1 cellular context compared by ENCODE assay signal in the genomic region with DNA sequence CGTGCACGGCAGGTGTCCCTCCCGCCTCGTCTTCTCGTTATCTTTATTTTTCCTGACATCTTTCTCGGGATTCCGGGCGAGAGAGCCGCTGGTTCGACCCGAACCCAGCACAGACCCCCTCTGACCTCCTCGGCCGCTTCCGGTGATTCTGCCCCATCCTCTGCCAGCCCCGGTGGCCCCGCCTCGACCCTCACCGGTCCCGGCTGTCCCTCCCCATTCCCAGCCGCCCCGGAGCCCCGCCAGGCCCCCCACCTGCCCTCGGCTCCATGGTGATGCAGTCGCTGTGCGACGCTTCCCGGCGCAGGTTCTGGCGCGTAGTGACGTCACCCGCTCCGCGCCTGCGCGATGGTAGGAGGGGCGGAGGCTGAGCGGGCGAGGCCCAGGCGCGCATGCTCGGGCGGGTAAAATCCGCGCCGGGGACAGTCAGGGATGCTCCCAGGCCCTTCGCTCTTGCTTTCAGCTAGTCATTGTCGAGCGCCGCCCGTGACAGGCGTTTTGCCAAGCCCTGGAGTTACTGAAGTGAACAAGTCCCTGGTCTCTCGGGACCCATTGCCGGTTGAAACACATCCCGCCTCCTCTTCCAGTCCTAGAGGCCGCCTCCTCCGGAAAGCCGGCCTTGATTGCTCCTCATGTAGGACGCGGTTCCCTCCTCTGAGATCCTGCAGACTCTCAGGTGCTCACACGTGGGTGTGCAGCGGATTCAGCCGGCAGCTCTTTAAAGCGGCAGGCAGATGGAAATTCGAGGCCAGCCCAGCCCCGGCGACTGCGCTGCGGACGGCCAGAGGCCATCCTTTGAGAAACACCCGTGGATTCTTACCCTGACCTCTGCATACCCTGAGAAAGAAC.
TF ChIP-seq lines count a peak whose summit lies in the region.

MTHFSD (minus strand) TSS at position 319 of the 846 bp plus-strand sequence; CDS start at position 268, 51 bp downstream.

TF ChIP-seq in K562, 482 proteins besides CTCF, POLR2A, EP300 and RAD21 (continued from another document and continues in another):
- TF ChIP-seq, protein P1, sequence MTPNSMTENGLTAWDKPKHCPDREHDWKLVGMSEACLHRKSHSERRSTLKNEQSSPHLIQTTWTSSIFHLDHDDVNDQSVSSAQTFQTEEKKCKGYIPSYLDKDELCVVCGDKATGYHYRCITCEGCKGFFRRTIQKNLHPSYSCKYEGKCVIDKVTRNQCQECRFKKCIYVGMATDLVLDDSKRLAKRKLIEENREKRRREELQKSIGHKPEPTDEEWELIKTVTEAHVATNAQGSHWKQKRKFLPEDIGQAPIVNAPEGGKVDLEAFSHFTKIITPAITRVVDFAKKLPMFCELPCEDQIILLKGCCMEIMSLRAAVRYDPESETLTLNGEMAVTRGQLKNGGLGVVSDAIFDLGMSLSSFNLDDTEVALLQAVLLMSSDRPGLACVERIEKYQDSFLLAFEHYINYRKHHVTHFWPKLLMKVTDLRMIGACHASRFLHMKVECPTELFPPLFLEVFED (CRISPR knock-in tag; conservative IDR thresholded peaks at IDR 0.05) = no peak
- TF ChIP-seq PHF21A (IDR thresholded peaks at IDR 0.05; ENCODE audit: borderline replicate concordance, low read depth) (no peak), ZNF133 (CRISPR knock-in tag; IDR thresholded peaks at IDR 0.05) (no peak), RNF2 (IDR thresholded peaks at IDR 0.05) (no peak), ZSCAN29 (IDR thresholded peaks at IDR 0.05) (no peak), LEF1 (IDR thresholded peaks at IDR 0.05) (no peak), GTF3C2 (IDR thresholded peaks at IDR 0.05; ENCODE audit: borderline replicate concordance, extremely low read depth, insufficient read length) (peak; percentile 82), ZFP91 (CRISPR knock-in tag; IDR thresholded peaks at IDR 0.05) (no peak), ZSCAN32 (CRISPR knock-in tag; IDR thresholded peaks at IDR 0.05) (peak; percentile 17; the same call in 1 of the 2 replicates), NR3C1 (CRISPR knock-in tag; IDR thresholded peaks at IDR 0.05) (no peak), PHB2 (IDR thresholded peaks at IDR 0.05; ENCODE audit: low read depth) (no peak), SRSF9 (IDR thresholded peaks at IDR 0.05; ENCODE audit: borderline replicate concordance, low read depth, low read length) (no peak), RBM34 (IDR thresholded peaks at IDR 0.05; ENCODE audit: borderline replicate concordance, insufficient read depth, low read length) (no peak), GTF2E2 (tag; IDR thresholded peaks at IDR 0.05) (peak; percentile 57; the same call in 1 of the 2 replicates), HNRNPH1 (optimal IDR thresholded peaks at IDR 0.05; ENCODE audit: low read depth, low read length) (no peak), ETS2 (tag; IDR thresholded peaks at IDR 0.05; ENCODE audit: borderline replicate concordance, poor library complexity, severe bottlenecking) (no peak), HDAC6 (IDR thresholded peaks at IDR 0.05; ENCODE audit: low read depth, low read length) (no peak), NFXL1 (CRISPR knock-in tag; IDR thresholded peaks at IDR 0.05) (no peak)
- TF ChIP-seq, protein P2, sequence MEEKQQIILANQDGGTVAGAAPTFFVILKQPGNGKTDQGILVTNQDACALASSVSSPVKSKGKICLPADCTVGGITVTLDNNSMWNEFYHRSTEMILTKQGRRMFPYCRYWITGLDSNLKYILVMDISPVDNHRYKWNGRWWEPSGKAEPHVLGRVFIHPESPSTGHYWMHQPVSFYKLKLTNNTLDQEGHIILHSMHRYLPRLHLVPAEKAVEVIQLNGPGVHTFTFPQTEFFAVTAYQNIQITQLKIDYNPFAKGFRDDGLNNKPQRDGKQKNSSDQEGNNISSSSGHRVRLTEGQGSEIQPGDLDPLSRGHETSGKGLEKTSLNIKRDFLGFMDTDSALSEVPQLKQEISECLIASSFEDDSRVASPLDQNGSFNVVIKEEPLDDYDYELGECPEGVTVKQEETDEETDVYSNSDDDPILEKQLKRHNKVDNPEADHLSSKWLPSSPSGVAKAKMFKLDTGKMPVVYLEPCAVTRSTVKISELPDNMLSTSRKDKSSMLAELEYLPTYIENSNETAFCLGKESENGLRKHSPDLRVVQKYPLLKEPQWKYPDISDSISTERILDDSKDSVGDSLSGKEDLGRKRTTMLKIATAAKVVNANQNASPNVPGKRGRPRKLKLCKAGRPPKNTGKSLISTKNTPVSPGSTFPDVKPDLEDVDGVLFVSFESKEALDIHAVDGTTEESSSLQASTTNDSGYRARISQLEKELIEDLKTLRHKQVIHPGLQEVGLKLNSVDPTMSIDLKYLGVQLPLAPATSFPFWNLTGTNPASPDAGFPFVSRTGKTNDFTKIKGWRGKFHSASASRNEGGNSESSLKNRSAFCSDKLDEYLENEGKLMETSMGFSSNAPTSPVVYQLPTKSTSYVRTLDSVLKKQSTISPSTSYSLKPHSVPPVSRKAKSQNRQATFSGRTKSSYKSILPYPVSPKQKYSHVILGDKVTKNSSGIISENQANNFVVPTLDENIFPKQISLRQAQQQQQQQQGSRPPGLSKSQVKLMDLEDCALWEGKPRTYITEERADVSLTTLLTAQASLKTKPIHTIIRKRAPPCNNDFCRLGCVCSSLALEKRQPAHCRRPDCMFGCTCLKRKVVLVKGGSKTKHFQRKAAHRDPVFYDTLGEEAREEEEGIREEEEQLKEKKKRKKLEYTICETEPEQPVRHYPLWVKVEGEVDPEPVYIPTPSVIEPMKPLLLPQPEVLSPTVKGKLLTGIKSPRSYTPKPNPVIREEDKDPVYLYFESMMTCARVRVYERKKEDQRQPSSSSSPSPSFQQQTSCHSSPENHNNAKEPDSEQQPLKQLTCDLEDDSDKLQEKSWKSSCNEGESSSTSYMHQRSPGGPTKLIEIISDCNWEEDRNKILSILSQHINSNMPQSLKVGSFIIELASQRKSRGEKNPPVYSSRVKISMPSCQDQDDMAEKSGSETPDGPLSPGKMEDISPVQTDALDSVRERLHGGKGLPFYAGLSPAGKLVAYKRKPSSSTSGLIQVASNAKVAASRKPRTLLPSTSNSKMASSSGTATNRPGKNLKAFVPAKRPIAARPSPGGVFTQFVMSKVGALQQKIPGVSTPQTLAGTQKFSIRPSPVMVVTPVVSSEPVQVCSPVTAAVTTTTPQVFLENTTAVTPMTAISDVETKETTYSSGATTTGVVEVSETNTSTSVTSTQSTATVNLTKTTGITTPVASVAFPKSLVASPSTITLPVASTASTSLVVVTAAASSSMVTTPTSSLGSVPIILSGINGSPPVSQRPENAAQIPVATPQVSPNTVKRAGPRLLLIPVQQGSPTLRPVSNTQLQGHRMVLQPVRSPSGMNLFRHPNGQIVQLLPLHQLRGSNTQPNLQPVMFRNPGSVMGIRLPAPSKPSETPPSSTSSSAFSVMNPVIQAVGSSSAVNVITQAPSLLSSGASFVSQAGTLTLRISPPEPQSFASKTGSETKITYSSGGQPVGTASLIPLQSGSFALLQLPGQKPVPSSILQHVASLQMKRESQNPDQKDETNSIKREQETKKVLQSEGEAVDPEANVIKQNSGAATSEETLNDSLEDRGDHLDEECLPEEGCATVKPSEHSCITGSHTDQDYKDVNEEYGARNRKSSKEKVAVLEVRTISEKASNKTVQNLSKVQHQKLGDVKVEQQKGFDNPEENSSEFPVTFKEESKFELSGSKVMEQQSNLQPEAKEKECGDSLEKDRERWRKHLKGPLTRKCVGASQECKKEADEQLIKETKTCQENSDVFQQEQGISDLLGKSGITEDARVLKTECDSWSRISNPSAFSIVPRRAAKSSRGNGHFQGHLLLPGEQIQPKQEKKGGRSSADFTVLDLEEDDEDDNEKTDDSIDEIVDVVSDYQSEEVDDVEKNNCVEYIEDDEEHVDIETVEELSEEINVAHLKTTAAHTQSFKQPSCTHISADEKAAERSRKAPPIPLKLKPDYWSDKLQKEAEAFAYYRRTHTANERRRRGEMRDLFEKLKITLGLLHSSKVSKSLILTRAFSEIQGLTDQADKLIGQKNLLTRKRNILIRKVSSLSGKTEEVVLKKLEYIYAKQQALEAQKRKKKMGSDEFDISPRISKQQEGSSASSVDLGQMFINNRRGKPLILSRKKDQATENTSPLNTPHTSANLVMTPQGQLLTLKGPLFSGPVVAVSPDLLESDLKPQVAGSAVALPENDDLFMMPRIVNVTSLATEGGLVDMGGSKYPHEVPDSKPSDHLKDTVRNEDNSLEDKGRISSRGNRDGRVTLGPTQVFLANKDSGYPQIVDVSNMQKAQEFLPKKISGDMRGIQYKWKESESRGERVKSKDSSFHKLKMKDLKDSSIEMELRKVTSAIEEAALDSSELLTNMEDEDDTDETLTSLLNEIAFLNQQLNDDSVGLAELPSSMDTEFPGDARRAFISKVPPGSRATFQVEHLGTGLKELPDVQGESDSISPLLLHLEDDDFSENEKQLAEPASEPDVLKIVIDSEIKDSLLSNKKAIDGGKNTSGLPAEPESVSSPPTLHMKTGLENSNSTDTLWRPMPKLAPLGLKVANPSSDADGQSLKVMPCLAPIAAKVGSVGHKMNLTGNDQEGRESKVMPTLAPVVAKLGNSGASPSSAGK (IDR thresholded peaks at IDR 0.05) = peak; percentile 88
- TF ChIP-seq, protein P3, sequence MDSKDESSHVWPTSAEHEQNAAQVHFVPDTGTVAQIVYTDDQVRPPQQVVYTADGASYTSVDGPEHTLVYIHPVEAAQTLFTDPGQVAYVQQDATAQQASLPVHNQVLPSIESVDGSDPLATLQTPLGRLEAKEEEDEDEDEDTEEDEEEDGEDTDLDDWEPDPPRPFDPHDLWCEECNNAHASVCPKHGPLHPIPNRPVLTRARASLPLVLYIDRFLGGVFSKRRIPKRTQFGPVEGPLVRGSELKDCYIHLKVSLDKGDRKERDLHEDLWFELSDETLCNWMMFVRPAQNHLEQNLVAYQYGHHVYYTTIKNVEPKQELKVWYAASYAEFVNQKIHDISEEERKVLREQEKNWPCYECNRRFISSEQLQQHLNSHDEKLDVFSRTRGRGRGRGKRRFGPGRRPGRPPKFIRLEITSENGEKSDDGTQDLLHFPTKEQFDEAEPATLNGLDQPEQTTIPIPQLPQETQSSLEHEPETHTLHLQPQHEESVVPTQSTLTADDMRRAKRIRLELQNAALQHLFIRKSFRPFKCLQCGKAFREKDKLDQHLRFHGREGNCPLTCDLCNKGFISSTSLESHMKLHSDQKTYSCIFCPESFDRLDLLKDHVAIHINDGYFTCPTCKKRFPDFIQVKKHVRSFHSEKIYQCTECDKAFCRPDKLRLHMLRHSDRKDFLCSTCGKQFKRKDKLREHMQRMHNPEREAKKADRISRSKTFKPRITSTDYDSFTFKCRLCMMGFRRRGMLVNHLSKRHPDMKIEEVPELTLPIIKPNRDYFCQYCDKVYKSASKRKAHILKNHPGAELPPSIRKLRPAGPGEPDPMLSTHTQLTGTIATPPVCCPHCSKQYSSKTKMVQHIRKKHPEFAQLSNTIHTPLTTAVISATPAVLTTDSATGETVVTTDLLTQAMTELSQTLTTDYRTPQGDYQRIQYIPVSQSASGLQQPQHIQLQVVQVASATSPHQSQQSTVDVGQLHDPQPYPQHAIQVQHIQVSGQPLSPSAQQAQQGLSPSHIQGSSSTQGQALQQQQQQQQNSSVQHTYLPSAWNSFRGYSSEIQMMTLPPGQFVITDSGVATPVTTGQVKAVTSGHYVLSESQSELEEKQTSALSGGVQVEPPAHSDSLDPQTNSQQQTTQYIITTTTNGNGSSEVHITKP (IDR thresholded peaks at IDR 0.05; ENCODE audit: partially characterized antibody) = no peak
- TF ChIP-seq, protein P4, sequence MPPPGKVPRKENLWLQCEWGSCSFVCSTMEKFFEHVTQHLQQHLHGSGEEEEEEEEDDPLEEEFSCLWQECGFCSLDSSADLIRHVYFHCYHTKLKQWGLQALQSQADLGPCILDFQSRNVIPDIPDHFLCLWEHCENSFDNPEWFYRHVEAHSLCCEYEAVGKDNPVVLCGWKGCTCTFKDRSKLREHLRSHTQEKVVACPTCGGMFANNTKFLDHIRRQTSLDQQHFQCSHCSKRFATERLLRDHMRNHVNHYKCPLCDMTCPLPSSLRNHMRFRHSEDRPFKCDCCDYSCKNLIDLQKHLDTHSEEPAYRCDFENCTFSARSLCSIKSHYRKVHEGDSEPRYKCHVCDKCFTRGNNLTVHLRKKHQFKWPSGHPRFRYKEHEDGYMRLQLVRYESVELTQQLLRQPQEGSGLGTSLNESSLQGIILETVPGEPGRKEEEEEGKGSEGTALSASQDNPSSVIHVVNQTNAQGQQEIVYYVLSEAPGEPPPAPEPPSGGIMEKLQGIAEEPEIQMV (tag; conservative IDR thresholded peaks at IDR 0.05; ENCODE audit: low read depth) = no peak
- TF ChIP-seq, protein P5, sequence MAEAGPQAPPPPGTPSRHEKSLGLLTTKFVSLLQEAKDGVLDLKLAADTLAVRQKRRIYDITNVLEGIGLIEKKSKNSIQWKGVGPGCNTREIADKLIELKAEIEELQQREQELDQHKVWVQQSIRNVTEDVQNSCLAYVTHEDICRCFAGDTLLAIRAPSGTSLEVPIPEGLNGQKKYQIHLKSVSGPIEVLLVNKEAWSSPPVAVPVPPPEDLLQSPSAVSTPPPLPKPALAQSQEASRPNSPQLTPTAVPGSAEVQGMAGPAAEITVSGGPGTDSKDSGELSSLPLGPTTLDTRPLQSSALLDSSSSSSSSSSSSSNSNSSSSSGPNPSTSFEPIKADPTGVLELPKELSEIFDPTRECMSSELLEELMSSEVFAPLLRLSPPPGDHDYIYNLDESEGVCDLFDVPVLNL (CRISPR knock-in tag; IDR thresholded peaks at IDR 0.05; ENCODE audit: low read depth) = no peak
